ENCODE assay signal across 18 cellular contexts in genomic region chr7:70590126-70590854, GRCh38.
DNase-seq lines count a peak whose midpoint lies in the region; ATAC-seq and TF ChIP-seq lines count a peak whose summit lies in the region.
"Had no signal": no experiment of that assay in that cellular context is flagged by ENCODE, and none has a peak within 500 bp of the region (broad histone marks: within the 10 kb centered on the region; RNA-seq: fewer than 3 reads in every experiment).

No MANE protein-coding gene starts in this region.

- intact Hi-C loops in mucosa of descending colon (cut with DNase I, micrococcal nuclease) = no loop called here

- H3K9me3 ChIP-seq in mucosa of descending colon = no peaks in the 10 kb centered on the region
- H3K9me3 ChIP-seq: Caco-2, MG63 had no signal

- no peak overlapping the region for H3K4me3 ChIP-seq in mucosa of descending colon
- H3K4me3 ChIP-seq: GM23248, MG63 had no signal

- ATAC-seq in GM18868 (IDR thresholded peaks at IDR 0.05; ENCODE audit: unreplicated experiment) (peak; percentile 63), HG02571 (IDR thresholded peaks at IDR 0.05; ENCODE audit: unreplicated experiment) (peak; percentile 45), HG03442 (IDR thresholded peaks at IDR 0.05; ENCODE audit: unreplicated experiment) (peak; percentile 53), mucosa of descending colon (peak; percentile 80), HG03565 (IDR thresholded peaks at IDR 0.05; ENCODE audit: unreplicated experiment) (no peak)
- ATAC-seq: Panc1 had no signal

- DNase-seq in mucosa of descending colon = peak in 1 of 3 donors; percentile 58
- no peak for DNase-seq in NCI-H1105 (lab: John Stamatoyannopoulos, UW)
- DNase-seq in RKO (ENCODE audit: low spot score) = no peak
- no peak for DNase-seq in SHP77 treated with DMSO at 0.1 percent for 48 hours (lab: John Stamatoyannopoulos, UW)
- DNase-seq: AML-193, Caco-2, GM23248, HFFc6, MG63, NCI-H187 treated with DMSO at 0.1 percent for 48 hours, NCI-H446 treated with DMSO at 0.1 percent for 48 hours, NCI-H82, SHP77 had no signal

- no peaks in the 10 kb centered on the region for H3K36me3 ChIP-seq in mucosa of descending colon (ENCODE audit: low read depth)
- H3K36me3 ChIP-seq: MG63 had no signal

- no peak for TF ChIP-seq CTCF in mucosa of descending colon (IDR thresholded peaks at IDR 0.05)

- H3K4me1 ChIP-seq in mucosa of descending colon (ENCODE audit: low read depth) = peaks cover 24% of the 10 kb centered on the region
